In genomic region chr17:61361084-61361483, GRCh38 we compare ENCODE assay signal across 16 cellular contexts. TPM values are rescaled to one million over a fixed set of nuclear protein-coding genes. Genes with fewer than 3 reads are reported as not detected.
DNase-seq lines count a peak whose midpoint lies in the region; ATAC-seq and TF ChIP-seq lines count a peak whose summit lies in the region.
"Had no signal": no experiment of that assay in that cellular context is flagged by ENCODE, and none has a peak within 500 bp of the region (broad histone marks: within the 10 kb centered on the region; RNA-seq: fewer than 3 reads in every experiment).

No MANE protein-coding gene starts in this region.

- intact Hi-C loops in sciatic nerve (cut with DNase I), result no loop called here

- H3K9me3 Mint-ChIP-seq in activated naive CD8-positive, alpha-beta T cell treated with anti-CD3 and anti-CD28 coated beads for 36 hours, result no peaks in the 10 kb centered on the region

- H3K9me3 ChIP-seq in AG04450 (ENCODE audit: control insufficient read depth, insufficient read depth, low read length), result peaks cover 7% of the 10 kb centered on the region; the same call in 1 of the 2 replicates
- H3K9me3 ChIP-seq: BLaER1, SJCRH30 had no signal

- POLR2A ChIA-PET in AG04450 (lab: Yijun Ruan, JAX), result interaction anchor here (0.7 kb wide), 2 partner anchors 19 to 38 kb away, joined by 3 to 4 read pairs; no protein-coding TSS in a partner anchor

- H3K27ac Mint-ChIP-seq in activated naive CD8-positive, alpha-beta T cell treated with anti-CD3 and anti-CD28 coated beads for 36 hours, result no peak overlapping the region

- no peaks in the 10 kb centered on the region for H3K36me3 Mint-ChIP-seq in activated naive CD8-positive, alpha-beta T cell treated with anti-CD3 and anti-CD28 coated beads for 36 hours

- H3K27me3 ChIP-seq in AG04450 (ENCODE audit: control insufficient read depth, insufficient read depth, low read length), result no peaks in the 10 kb centered on the region
- H3K27me3 ChIP-seq: BLaER1, SJCRH30 had no signal

- TF ChIP-seq CTCF in AG04450 (IDR thresholded peaks at IDR 0.05; ENCODE audit: low read depth, low read length) (no peak), astrocyte of the spinal cord (IDR thresholded peaks at IDR 0.05; ENCODE audit: low read depth, low read length) (no peak)

- no peaks in the 10 kb centered on the region for H3K4me1 Mint-ChIP-seq in activated naive CD8-positive, alpha-beta T cell treated with anti-CD3 and anti-CD28 coated beads for 36 hours

- H3K27ac ChIP-seq in AG04450 (ENCODE audit: low read depth, low read length), result no peak overlapping the region
- H3K27ac ChIP-seq: BLaER1, epithelial cell of prostate, SJCRH30 had no signal

- no peaks in the 10 kb centered on the region for H3K27me3 Mint-ChIP-seq in activated naive CD8-positive, alpha-beta T cell treated with anti-CD3 and anti-CD28 coated beads for 36 hours

- no peak overlapping the region for H3K4me3 Mint-ChIP-seq in activated naive CD8-positive, alpha-beta T cell treated with anti-CD3 and anti-CD28 coated beads for 36 hours

- no peak overlapping the region for H3K4me3 ChIP-seq in AG04450 (ENCODE audit: low read depth, low read length)
- no peak overlapping the region for H3K4me3 ChIP-seq in astrocyte of the spinal cord (ENCODE audit: low read depth, low read length)
- H3K4me3 ChIP-seq: BLaER1, SJCRH30 had no signal

- ATAC-seq in HG03378 (IDR thresholded peaks at IDR 0.05; ENCODE audit: unreplicated experiment) (no peak), HG03196 (IDR thresholded peaks at IDR 0.05; ENCODE audit: unreplicated experiment) (no peak), sciatic nerve (no peak)

- in situ Hi-C loops in astrocyte of the spinal cord (cut with HindIII; ENCODE audit: low sequenced_read_pairs), result no loop called here

- CTCF ChIA-PET in AG04450 (lab: Charles Lee), result no interaction called here

- DNase-seq in AG04450 (ENCODE audit: low read depth, low spot score), result peak; percentile 50
- DNase-seq in HT1080 (ENCODE audit: low read depth), result peak; percentile 8
- peak; percentile 76 for DNase-seq in astrocyte of the spinal cord (ENCODE audit: low read depth, low spot score)
- DNase-seq in kidney tubule cell (ENCODE audit: low spot score), result peak; percentile 5
- no peak for DNase-seq in sciatic nerve (ENCODE audit: low spot score)
- no peak for DNase-seq in activated naive CD8-positive, alpha-beta T cell treated with anti-CD3 and anti-CD28 coated beads for 36 hours
- DNase-seq: activated naive CD4-positive, alpha-beta T cell; DMS79; Kasumi-1; NCI-H2029 treated with DMSO at 0.1 percent for 48 hours; occipital lobe; SJCRH30 had no signal

RNA-seq across cellular contexts. Expression of gene TBX2, which starts 38.6 kb away (rescaled TPM):
- polyA plus RNA-seq in AG04450 (2011; rRNA removed), result 18.3 and 22.0 TPM in 2 replicates
- polyA minus RNA-seq in AG04450 (2011; rRNA and poly(A)+ RNA removed), result 36.1 and 52.1 TPM in 2 replicates
- 1.8 and 2.1 TPM in 2 replicates for total RNA-seq in HT1080 (2014; rRNA removed; shearing (Covaris generic))
- 2.5 and 3.0 TPM in 2 replicates for polyA plus RNA-seq in HT1080 (2015; cell fraction: cytosol; rRNA removed)
- polyA plus RNA-seq in HT1080 (2015; cell fraction: nucleus; rRNA removed), result 3.4 and 5.1 TPM in 2 replicates
- total RNA-seq in sciatic nerve, result 42.4 TPM
- not detected for total RNA-seq in activated naive CD8-positive, alpha-beta T cell treated with anti-CD3 and anti-CD28 coated beads for 36 hours

Comparison
In these comparisons a context has a peak if more than half of its experiments do, and no peak if none do; other contexts are left out.
1. DNase-seq: peak in AG04450 (single experiment), HT1080 (single experiment), astrocyte of the spinal cord (single experiment) and kidney tubule cell (single experiment); none in sciatic nerve (single experiment) and activated naive CD8-positive, alpha-beta T cell treated with anti-CD3 and anti-CD28 coated beads for 36 hours (single experiment).
2. RNA of gene TBX2, which starts 38.6 kb away (total RNA-seq): 42.4 TPM in sciatic nerve (single experiment); 1.8 to 2.1 TPM in HT1080 and not detected in activated naive CD8-positive, alpha-beta T cell treated with anti-CD3 and anti-CD28 coated beads for 36 hours; every median in the first group is over 10 times any median in the second.